12 cellular contexts compared by ENCODE assay signal in the genomic region with DNA sequence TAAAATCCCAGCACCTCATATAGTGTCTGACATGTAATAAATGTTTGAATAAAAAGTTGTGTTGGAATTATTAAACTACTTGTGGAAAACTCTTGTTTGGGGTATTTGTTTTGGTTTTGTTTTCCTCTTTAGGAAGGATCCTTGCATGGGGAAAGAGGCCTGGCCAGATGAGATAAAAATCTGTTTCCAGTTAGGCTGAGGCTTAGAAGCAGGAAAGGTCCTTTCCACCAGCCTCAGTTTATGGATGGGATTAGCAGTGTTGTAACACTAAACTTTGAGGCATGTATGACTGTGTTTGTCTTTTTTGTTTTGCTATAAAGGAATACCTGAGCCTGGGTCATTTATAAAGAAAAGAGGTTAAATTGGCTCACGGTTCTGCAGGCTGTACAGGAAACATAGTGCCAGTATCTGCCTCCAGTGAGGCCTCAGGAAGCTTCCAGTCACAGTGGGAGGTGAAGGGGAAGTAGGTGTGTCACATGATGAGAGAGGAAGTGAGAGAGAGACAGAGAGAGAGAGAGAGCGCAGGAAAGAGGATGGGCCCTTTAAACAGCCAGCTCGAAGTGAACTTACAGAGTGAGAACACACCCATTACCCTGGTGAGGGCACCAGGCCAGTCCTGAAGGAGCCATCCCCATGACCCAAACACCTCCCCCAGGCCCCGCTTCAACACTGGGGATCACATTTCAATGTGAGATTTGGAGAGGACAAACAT. TPM values are rescaled to one million over a fixed set of nuclear protein-coding genes. Genes with fewer than 3 reads are reported as not detected.
DNase-seq lines count a peak whose midpoint lies in the region; ATAC-seq, FAIRE-seq and TF ChIP-seq lines count a peak whose summit lies in the region.
"Had no signal": no experiment of that assay in that cellular context is flagged by ENCODE, and none has a peak within 500 bp of the region (broad histone marks: within the 10 kb centered on the region; RNA-seq: fewer than 3 reads in every experiment).

No MANE protein-coding gene starts in this region.

- no peak for DNase-seq in activated T-cell treated with anti-CD3 and anti-CD28 coated beads, Interleukin-2, amount 50 U/mL, for 72 hours
- DNase-seq in activated T-cell treated with anti-CD3 and anti-CD28 coated beads for 4 hours (no peak), WTC11 (ENCODE audit: low spot score) (no peak), kidney (no peak), D721Med (ENCODE audit: insufficient read length, low spot score) (no peak), AML-193 (lab: John Stamatoyannopoulos, UW) (no peak)
- no peak for DNase-seq in stimulated activated effector memory CD8-positive, alpha-beta T cell treated with anti-CD3 and anti-CD28 coated beads, Interleukin-12 subunit alpha, Interleukin-12 subunit beta, amount 100 ng/mL, for 72 hours (ENCODE audit: low spot score in 2 of 2)
- DNase-seq: hippocampal formation, MG63, substantia nigra, WERI-Rb-1 had no signal

- no peak for TF ChIP-seq CTCF in WTC11 (IDR thresholded peaks at IDR 0.05)
- no peak for TF ChIP-seq CTCF in kidney (IDR thresholded peaks at IDR 0.05; ENCODE audit: borderline replicate concordance, extremely low read depth, insufficient read depth)
- no peak for TF ChIP-seq CTCF in D721Med (IDR thresholded peaks at IDR 0.05; ENCODE audit: insufficient read depth, missing control alignments)

- H3K27ac ChIP-seq in kidney (ENCODE audit: low read depth in 2 of 2, low read length in 2 of 2), result peak overlapping the region; percentile 37 to 96
- H3K27ac ChIP-seq: WERI-Rb-1 had no signal

- no peaks in the 10 kb centered on the region for H3K36me3 ChIP-seq in kidney (ENCODE audit: control insufficient read depth in 1 of 2, insufficient read depth in 2 of 2, low read length in 2 of 2)
- H3K36me3 ChIP-seq: MG63, WERI-Rb-1 had no signal

- H3K4me3 ChIP-seq in kidney (ENCODE audit: low read length in 2 of 2), result no peak overlapping the region
- H3K4me3 ChIP-seq: MG63 had no signal

- CTCF ChIA-PET in WTC11 (lab: Charles Lee), result interaction anchor here (1.3 kb wide), 1 partner anchor 129 kb away, joined by 3 read pairs; no protein-coding TSS in a partner anchor

- ATAC-seq in activated T-cell treated with anti-CD3 and anti-CD28 coated beads, Interleukin-2, amount 50 U/mL, for 72 hours (replicated peaks in 1 of 2), result no peak
- ATAC-seq in WTC11 (no peak), GM19467 (IDR thresholded peaks at IDR 0.05; ENCODE audit: unreplicated experiment) (no peak)
- no peak for ATAC-seq in stimulated activated effector memory CD8-positive, alpha-beta T cell treated with anti-CD3 and anti-CD28 coated beads, Interleukin-12 subunit alpha, Interleukin-12 subunit beta, amount 100 ng/mL, for 72 hours

- peak overlapping the region; percentile 12 for H3K27ac Mint-ChIP-seq in activated T-cell treated with anti-CD3 and anti-CD28 coated beads, Interleukin-2, amount 50 U/mL, for 72 hours
- H3K27ac Mint-ChIP-seq in WTC11, result peak overlapping the region; percentile 78; the same call in 1 of the 2 replicates
- peak overlapping the region; percentile 15 for H3K27ac Mint-ChIP-seq in stimulated activated effector memory CD8-positive, alpha-beta T cell treated with anti-CD3 and anti-CD28 coated beads, Interleukin-12 subunit alpha, Interleukin-12 subunit beta, amount 100 ng/mL, for 72 hours

- peaks cover 63% of the 10 kb centered on the region for H3K4me1 Mint-ChIP-seq in activated T-cell treated with anti-CD3 and anti-CD28 coated beads, Interleukin-2, amount 50 U/mL, for 72 hours (ENCODE audit: low read depth)
- peaks cover 48% of the 10 kb centered on the region for H3K4me1 Mint-ChIP-seq in WTC11
- H3K4me1 Mint-ChIP-seq in stimulated activated effector memory CD8-positive, alpha-beta T cell treated with anti-CD3 and anti-CD28 coated beads, Interleukin-12 subunit alpha, Interleukin-12 subunit beta, amount 100 ng/mL, for 72 hours, result peaks cover 57% of the 10 kb centered on the region

- no peaks in the 10 kb centered on the region for H3K27me3 Mint-ChIP-seq in activated T-cell treated with anti-CD3 and anti-CD28 coated beads, Interleukin-2, amount 50 U/mL, for 72 hours (ENCODE audit: low read depth)
- no peaks in the 10 kb centered on the region for H3K27me3 Mint-ChIP-seq in WTC11 (ENCODE audit: low read depth)

- no peak overlapping the region for H3K9ac ChIP-seq in kidney (ENCODE audit: low read length in 2 of 2)

- FAIRE-seq in kidney (lab: Jason Lieb, UNC) (no peak), D721Med (lab: Jason Lieb, UNC) (no peak)

- H3K9me3 ChIP-seq in kidney (ENCODE audit: control insufficient read depth in 1 of 2, low read length in 2 of 2), result no peaks in the 10 kb centered on the region
- H3K9me3 ChIP-seq: MG63 had no signal

- intact Hi-C loops in kidney (cut with DNase I), result no loop called here

- H3K36me3 Mint-ChIP-seq in activated T-cell treated with anti-CD3 and anti-CD28 coated beads, Interleukin-2, amount 50 U/mL, for 72 hours (ENCODE audit: insufficient read depth in 2 of 2), result peaks cover 6 to 8% of the 10 kb centered on the region in 2 donors
- H3K36me3 Mint-ChIP-seq in WTC11, result peaks cover 4% of the 10 kb centered on the region; the same call in 1 of the 2 replicates
- H3K36me3 Mint-ChIP-seq in stimulated activated effector memory CD8-positive, alpha-beta T cell treated with anti-CD3 and anti-CD28 coated beads, Interleukin-12 subunit alpha, Interleukin-12 subunit beta, amount 100 ng/mL, for 72 hours, result peaks cover 7% of the 10 kb centered on the region

- peaks cover 11 to 31% of the 10 kb centered on the region in 2 donors for H3K4me1 ChIP-seq in kidney (ENCODE audit: control insufficient read depth in 1 of 2, insufficient read depth in 1 of 2, low read depth in 1 of 2, low read length in 2 of 2)

- H3K9me3 Mint-ChIP-seq in activated T-cell treated with anti-CD3 and anti-CD28 coated beads, Interleukin-2, amount 50 U/mL, for 72 hours, result peaks cover 4 to 8% of the 10 kb centered on the region in 2 donors
- peaks cover 3% of the 10 kb centered on the region; the same call in 1 of the 2 replicates for H3K9me3 Mint-ChIP-seq in WTC11
- H3K9me3 Mint-ChIP-seq in stimulated activated effector memory CD8-positive, alpha-beta T cell treated with anti-CD3 and anti-CD28 coated beads, Interleukin-12 subunit alpha, Interleukin-12 subunit beta, amount 100 ng/mL, for 72 hours, result peaks cover 6% of the 10 kb centered on the region

- no peak overlapping the region for H3K4me3 Mint-ChIP-seq in activated T-cell treated with anti-CD3 and anti-CD28 coated beads, Interleukin-2, amount 50 U/mL, for 72 hours
- no peak overlapping the region for H3K4me3 Mint-ChIP-seq in WTC11
- H3K4me3 Mint-ChIP-seq in stimulated activated effector memory CD8-positive, alpha-beta T cell treated with anti-CD3 and anti-CD28 coated beads, Interleukin-12 subunit alpha, Interleukin-12 subunit beta, amount 100 ng/mL, for 72 hours, result no peak overlapping the region

- POLR2A ChIA-PET in WTC11 (lab: Charles Lee), result no interaction called here

TF ChIP-seq in WTC11, 78 proteins besides CTCF, POLR2A, EP300 and RAD21:
- TF ChIP-seq KAT7 (CRISPR knock-in tag; IDR thresholded peaks at IDR 0.05; ENCODE audit: borderline replicate concordance) (no peak), ZNF121 (CRISPR knock-in tag; IDR thresholded peaks at IDR 0.05) (no peak), TP53 (CRISPR knock-in tag; IDR thresholded peaks at IDR 0.05) (no peak), TEAD4 (CRISPR knock-in tag; IDR thresholded peaks at IDR 0.05) (no peak)
- TF ChIP-seq, protein P1, sequence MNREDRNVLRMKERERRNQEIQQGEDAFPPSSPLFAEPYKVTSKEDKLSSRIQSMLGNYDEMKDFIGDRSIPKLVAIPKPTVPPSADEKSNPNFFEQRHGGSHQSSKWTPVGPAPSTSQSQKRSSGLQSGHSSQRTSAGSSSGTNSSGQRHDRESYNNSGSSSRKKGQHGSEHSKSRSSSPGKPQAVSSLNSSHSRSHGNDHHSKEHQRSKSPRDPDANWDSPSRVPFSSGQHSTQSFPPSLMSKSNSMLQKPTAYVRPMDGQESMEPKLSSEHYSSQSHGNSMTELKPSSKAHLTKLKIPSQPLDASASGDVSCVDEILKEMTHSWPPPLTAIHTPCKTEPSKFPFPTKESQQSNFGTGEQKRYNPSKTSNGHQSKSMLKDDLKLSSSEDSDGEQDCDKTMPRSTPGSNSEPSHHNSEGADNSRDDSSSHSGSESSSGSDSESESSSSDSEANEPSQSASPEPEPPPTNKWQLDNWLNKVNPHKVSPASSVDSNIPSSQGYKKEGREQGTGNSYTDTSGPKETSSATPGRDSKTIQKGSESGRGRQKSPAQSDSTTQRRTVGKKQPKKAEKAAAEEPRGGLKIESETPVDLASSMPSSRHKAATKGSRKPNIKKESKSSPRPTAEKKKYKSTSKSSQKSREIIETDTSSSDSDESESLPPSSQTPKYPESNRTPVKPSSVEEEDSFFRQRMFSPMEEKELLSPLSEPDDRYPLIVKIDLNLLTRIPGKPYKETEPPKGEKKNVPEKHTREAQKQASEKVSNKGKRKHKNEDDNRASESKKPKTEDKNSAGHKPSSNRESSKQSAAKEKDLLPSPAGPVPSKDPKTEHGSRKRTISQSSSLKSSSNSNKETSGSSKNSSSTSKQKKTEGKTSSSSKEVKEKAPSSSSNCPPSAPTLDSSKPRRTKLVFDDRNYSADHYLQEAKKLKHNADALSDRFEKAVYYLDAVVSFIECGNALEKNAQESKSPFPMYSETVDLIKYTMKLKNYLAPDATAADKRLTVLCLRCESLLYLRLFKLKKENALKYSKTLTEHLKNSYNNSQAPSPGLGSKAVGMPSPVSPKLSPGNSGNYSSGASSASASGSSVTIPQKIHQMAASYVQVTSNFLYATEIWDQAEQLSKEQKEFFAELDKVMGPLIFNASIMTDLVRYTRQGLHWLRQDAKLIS (CRISPR knock-in tag; IDR thresholded peaks at IDR 0.05; ENCODE audit: borderline replicate concordance), result no peak
- TF ChIP-seq, protein P2, sequence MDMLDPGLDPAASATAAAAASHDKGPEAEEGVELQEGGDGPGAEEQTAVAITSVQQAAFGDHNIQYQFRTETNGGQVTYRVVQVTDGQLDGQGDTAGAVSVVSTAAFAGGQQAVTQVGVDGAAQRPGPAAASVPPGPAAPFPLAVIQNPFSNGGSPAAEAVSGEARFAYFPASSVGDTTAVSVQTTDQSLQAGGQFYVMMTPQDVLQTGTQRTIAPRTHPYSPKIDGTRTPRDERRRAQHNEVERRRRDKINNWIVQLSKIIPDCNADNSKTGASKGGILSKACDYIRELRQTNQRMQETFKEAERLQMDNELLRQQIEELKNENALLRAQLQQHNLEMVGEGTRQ (CRISPR knock-in tag; IDR thresholded peaks at IDR 0.05), result peak; percentile 60
TF ChIP-seq in WTC11: peak in this region for 1.

RNA-seq across cellular contexts. Expression of a gene that starts 21.6 kb away (rescaled TPM):
- 10 to 100 TPM; 60.8 to 68.6 TPM for total RNA-seq in activated T-cell treated with anti-CD3 and anti-CD28 coated beads, Interleukin-2, amount 50 U/mL, for 72 hours
- total RNA-seq in WTC11 (2021) (22.1 to 29.0 TPM (median 23.1 TPM) in 3 replicates), kidney (69.2 TPM)
- polyA plus RNA-seq in kidney (ENCODE audit: insufficient read depth, low read depth, low replicate concordance), result 12.3 TPM

Comparison
In these comparisons a context has a peak if more than half of its experiments do, and no peak if none do; other contexts are left out.
1. H3K27ac Mint-ChIP-seq: peak in every context shown above with its lines; median percentile 78 in WTC11; 15 in stimulated activated effector memory CD8-positive, alpha-beta T cell treated with anti-CD3 and anti-CD28 coated beads, Interleukin-12 subunit alpha, Interleukin-12 subunit beta, amount 100 ng/mL, for 72 hours; 12 in activated T-cell treated with anti-CD3 and anti-CD28 coated beads, Interleukin-2, amount 50 U/mL, for 72 hours.